In the genomic region with DNA sequence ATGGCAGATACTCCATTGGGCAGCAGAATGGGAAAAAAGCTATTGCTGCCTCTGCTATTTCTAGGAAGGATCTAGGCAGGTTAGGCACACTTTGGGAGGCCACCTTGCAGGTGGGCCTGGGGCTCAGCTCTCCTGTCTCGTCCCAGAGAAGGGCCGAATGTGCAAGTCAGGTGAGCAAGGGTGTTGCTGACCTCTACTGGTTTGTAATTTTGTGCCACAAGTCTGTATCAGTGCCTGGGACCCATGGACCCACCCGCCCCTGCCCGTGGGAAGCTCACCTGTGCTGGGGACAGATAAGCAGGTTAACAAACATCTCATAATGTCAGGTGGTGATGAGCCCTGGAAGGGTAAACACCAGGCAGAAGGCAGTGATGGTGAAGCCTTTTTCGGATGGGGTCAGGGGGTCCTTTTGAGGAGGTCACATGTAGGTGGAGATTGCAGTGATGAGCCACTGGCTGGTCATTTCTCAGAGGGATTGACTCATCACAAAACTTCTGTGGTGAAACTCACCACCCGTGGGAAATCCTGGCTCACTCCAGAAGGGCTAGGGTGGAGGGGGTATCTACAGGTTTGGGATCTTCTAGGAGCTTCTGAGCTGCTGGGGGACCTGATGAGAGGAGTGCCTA, we compare ENCODE assay signal across 8 cellular contexts.
A peak's percentile ranks its signal among the peaks of the same experiment; 100 is the strongest.
DNase-seq lines count a peak whose midpoint lies in the region; TF ChIP-seq lines count a peak whose summit lies in the region.

No MANE protein-coding gene starts in this region.

- no peaks in the 10 kb centered on the region for H3K27me3 ChIP-seq in A673 (replicated peaks; ENCODE audit: insufficient read depth, low read depth, low read length, poor library complexity)

- BruUV-seq in A673 (replicated peaks; lab: Mats Ljungman, UMichigan) = no TSS peak

- TF ChIP-seq CTCF in A673 (conservative IDR thresholded peaks at IDR 0.05; ENCODE audit: low read depth, low read length) = no peak

- H3K9me3 ChIP-seq in A673 (ENCODE audit: low read depth, low read length, poor library complexity, severe bottlenecking) = peaks cover 9% of the 10 kb centered on the region

- H3K4me1 ChIP-seq in A673 (ENCODE audit: insufficient read depth, low read length, poor library complexity, severe bottlenecking) = no peaks in the 10 kb centered on the region

- CTCF ChIA-PET in A673 (lab: Charles Lee) = interaction anchor here (1.2 to 1.3 kb wide), 2 partner anchors 281 to 287 kb away, joined by 3 to 7 read pairs; no protein-coding TSS in a partner anchor

- H3K27ac ChIP-seq in A673 (ENCODE audit: low read depth, low read length, poor library complexity, severe bottlenecking) = no peak overlapping the region

- no peak overlapping the region for H3K4me3 ChIP-seq in A673 (ENCODE audit: low read depth, low read length, poor library complexity, severe bottlenecking)

- intact Hi-C loops in A673 (cut with micrococcal nuclease; ENCODE audit: unreplicated experiment) = loop anchor here (5.0 to 10.0 kb wide), 4 partner anchors 121 to 631 kb away; partner anchors contain the start of gene KLF13

- H3K36me3 ChIP-seq in A673 (ENCODE audit: insufficient read depth, low read length, poor library complexity, severe bottlenecking) = no peaks in the 10 kb centered on the region

- DNase-seq in stimulated activated CD4-positive, alpha-beta T cell treated with anti-CD3 and anti-CD28 coated beads, Interleukin-15, amount 100 ng/mL, for 24 hours = peak; percentile 48
- no peak for DNase-seq in stimulated activated CD4-positive, alpha-beta T cell treated with anti-CD3 and anti-CD28 coated beads, Interleukin-4, amount 100 ng/mL, for 1 hour
- DNase-seq in HS-27A (ENCODE audit: low read depth) (peak; percentile 36), dermis blood vessel endothelial cell (peak; percentile 37), stromal cell of bone marrow (ENCODE audit: low read depth) (peak; percentile 67), A673 (ENCODE audit: low spot score) (no peak), NCI-H1105 treated with DMSO at 0.1 percent for 48 hours (lab: John Stamatoyannopoulos, UW) (no peak), SK-N-DZ (ENCODE audit: low spot score) (no peak)

- POLR2A ChIA-PET in A673 (lab: Charles Lee; ENCODE audit: low non-redundant PET) = interaction anchor here (0.5 kb wide), 1 partner anchor 252 kb away, joined by 3 read pairs; no protein-coding TSS in a partner anchor

Comparison
In these comparisons a context has a peak if more than half of its experiments do, and no peak if none do; other contexts are left out.
1. DNase-seq: peak in stimulated activated CD4-positive, alpha-beta T cell treated with anti-CD3 and anti-CD28 coated beads, Interleukin-15, amount 100 ng/mL, for 24 hours (single experiment), HS-27A (single experiment), dermis blood vessel endothelial cell (single experiment) and stromal cell of bone marrow (single experiment); none in stimulated activated CD4-positive, alpha-beta T cell treated with anti-CD3 and anti-CD28 coated beads, Interleukin-4, amount 100 ng/mL, for 1 hour (single experiment), A673 (single experiment), NCI-H1105 treated with DMSO at 0.1 percent for 48 hours (single experiment) and SK-N-DZ (single experiment).